Comparison of ENCODE assay signal across 15 cellular contexts in the genomic region with DNA sequence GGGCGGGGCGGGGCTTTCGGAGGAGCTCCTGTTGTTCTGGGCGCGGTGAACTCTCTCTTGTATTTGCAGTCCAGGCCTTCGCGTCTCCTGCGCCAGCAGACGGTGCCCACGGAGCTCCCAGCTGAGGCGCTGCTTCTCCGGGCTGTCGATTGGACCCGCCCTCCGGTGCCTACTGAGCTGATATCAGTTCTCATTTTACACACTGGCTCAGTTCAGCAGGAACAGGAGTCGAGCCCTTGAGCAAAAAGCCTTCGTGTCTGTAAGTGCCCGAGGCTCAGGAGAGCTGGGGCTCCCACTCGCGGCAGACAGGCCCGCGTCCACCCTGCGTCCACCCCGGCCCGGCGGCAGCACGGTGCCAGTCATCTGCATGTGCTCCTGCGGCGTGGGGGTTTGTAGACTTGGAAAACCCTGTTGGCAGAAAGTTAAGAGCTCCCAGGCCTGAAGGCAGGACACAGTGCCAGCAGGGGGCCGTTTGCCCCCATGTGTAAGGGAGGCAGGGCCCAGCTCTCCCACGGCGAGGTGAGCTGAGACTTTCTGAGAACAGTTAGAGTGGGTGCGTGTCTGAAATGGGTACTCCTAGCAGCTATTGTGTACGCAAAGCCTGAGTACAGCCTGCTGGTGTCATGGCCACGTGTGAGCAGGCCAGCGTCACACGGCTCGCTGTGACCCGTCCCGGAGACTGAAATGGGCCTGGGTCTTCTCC.
DNase-seq lines count a peak whose midpoint lies in the region; ATAC-seq and TF ChIP-seq lines count a peak whose summit lies in the region.
"Had no signal": no experiment of that assay in that cellular context is flagged by ENCODE, and none has a peak within 500 bp of the region (broad histone marks: within the 10 kb centered on the region; RNA-seq: fewer than 3 reads in every experiment).

No MANE protein-coding gene starts in this region.

- H3K4me1 ChIP-seq in NT2/D1 (ENCODE audit: insufficient read depth, insufficient read length) (peaks cover 25% of the 10 kb centered on the region), esophagus squamous epithelium (peaks cover 62 to 100% (median 88%) of the 10 kb centered on the region in 3 donors), neuronal stem cell (ENCODE audit: control insufficient read depth in 2 of 2, insufficient read depth in 1 of 2, low read depth in 1 of 2, low read length in 2 of 2) (peaks cover 15 to 37% of the 10 kb centered on the region in 2 donors), BE2C (peaks cover 18% of the 10 kb centered on the region)

- peaks cover 3% of the 10 kb centered on the region for H3K79me1 ChIP-seq in neuronal stem cell (ENCODE audit: low read depth, low read length)

- ATAC-seq in left lobe of liver: no peak

- peaks cover 64% of the 10 kb centered on the region for H3K36me3 ChIP-seq in NT2/D1 (ENCODE audit: insufficient read depth, insufficient read length, low read length)
- peaks cover 12 to 75% (median 17%) of the 10 kb centered on the region in 3 donors for H3K36me3 ChIP-seq in esophagus squamous epithelium
- peaks cover 8 to 63% of the 10 kb centered on the region in 2 donors for H3K36me3 ChIP-seq in neuronal stem cell (replicated peaks in 1 of 2; ENCODE audit: control insufficient read depth in 2 of 2, insufficient read depth in 2 of 2, low read length in 2 of 2)
- H3K36me3 ChIP-seq in BE2C: peaks cover 83% of the 10 kb centered on the region

- no peak overlapping the region for H3K4me2 ChIP-seq in neuronal stem cell (ENCODE audit: insufficient read depth, low read length, poor library complexity, severe bottlenecking)

- peak overlapping the region; percentile 53 for H3K9ac ChIP-seq in NT2/D1 (ENCODE audit: insufficient read length, low read depth)
- no peak overlapping the region for H3K9ac ChIP-seq in neuronal stem cell (ENCODE audit: low read depth, low read length, poor library complexity)

- no peak overlapping the region for H4K91ac ChIP-seq in neuronal stem cell (ENCODE audit: low read depth, low read length, poor library complexity)

- H3K9me3 ChIP-seq in NT2/D1 (ENCODE audit: insufficient read depth, low read length): no peaks in the 10 kb centered on the region
- no peaks in the 10 kb centered on the region for H3K9me3 ChIP-seq in esophagus squamous epithelium
- H3K9me3 ChIP-seq in neuronal stem cell (replicated peaks in 1 of 2; ENCODE audit: control insufficient read depth in 2 of 2, insufficient read depth in 1 of 2, low read depth in 1 of 2, low read length in 2 of 2): peaks cover 0 to 5% of the 10 kb centered on the region in 2 donors
- H3K9me3 ChIP-seq in BE2C: no peaks in the 10 kb centered on the region
- H3K9me3 ChIP-seq: adrenal gland had no signal

- DNase-seq in NT2/D1 (ENCODE audit: low read depth, low spot score) (no peak), esophagus squamous epithelium (lab: John Stamatoyannopoulos, UW) (no peak), neuronal stem cell (ENCODE audit: low spot score) (no peak), NCI-H226 (no peak), BE2C (no peak), left lobe of liver (ENCODE audit: low spot score) (no peak)
- DNase-seq in activated T-cell treated with anti-CD3 and anti-CD28 coated beads, Interleukin-2, amount 50 U/mL, for 48 hours: no peak
- DNase-seq: activated CD8-positive, alpha-beta memory T cell treated with anti-CD3 and anti-CD28 coated beads, Interleukin-2, amount 50 U/mL, for 4 hours; DMS79; naive B cell; NCI-H2171 treated with DMSO at 0.1 percent for 48 hours; stimulated activated CD4-positive, alpha-beta T cell treated with anti-CD3 and anti-CD28 coated beads, Interleukin-15, amount 100 ng/mL, for 24 hours had no signal

- H3K27me3 ChIP-seq in NT2/D1 (ENCODE audit: insufficient read depth, insufficient read length) (no peaks in the 10 kb centered on the region), esophagus squamous epithelium (no peaks in the 10 kb centered on the region), neuronal stem cell (ENCODE audit: control insufficient read depth in 3 of 3, insufficient read depth in 3 of 3, low read depth in 1 of 3, low read length in 3 of 3) (no peaks in the 10 kb centered on the region), BE2C (no peaks in the 10 kb centered on the region)
- H3K27me3 ChIP-seq: adrenal gland had no signal

- no peak overlapping the region for H2BK12ac ChIP-seq in neuronal stem cell (ENCODE audit: low read length)

- TF ChIP-seq POLR2A in esophagus squamous epithelium (IDR thresholded peaks at IDR 0.05): peak in 1 of 4 donors; percentile 13

- no peak overlapping the region for H2BK15ac ChIP-seq in neuronal stem cell (ENCODE audit: low read length)

- no peak overlapping the region for H3K4ac ChIP-seq in neuronal stem cell (ENCODE audit: low read length)

- TF ChIP-seq CTCF in esophagus squamous epithelium (IDR thresholded peaks at IDR 0.05): no peak
- no peak for TF ChIP-seq CTCF in BE2C (IDR thresholded peaks at IDR 0.05; ENCODE audit: low read depth, low read length)

- peak overlapping the region; percentile 87 to 97 (median 90) for H3K27ac ChIP-seq in esophagus squamous epithelium
- peak overlapping the region; percentile 21 for H3K27ac ChIP-seq in neuronal stem cell (replicated peaks; ENCODE audit: low read length)
- peak overlapping the region; percentile 100 for H3K27ac ChIP-seq in temporal lobe (ENCODE audit: low read depth, low read length)
- H3K27ac ChIP-seq: adrenal gland, HL-60 had no signal

- peak overlapping the region; percentile 66 for H3K18ac ChIP-seq in neuronal stem cell (ENCODE audit: low read length)

- peak overlapping the region; percentile 10 for H2AK5ac ChIP-seq in neuronal stem cell (ENCODE audit: low read depth, low read length)

- H2BK120ac ChIP-seq in neuronal stem cell (ENCODE audit: low read depth, low read length): no peak overlapping the region

- H4K8ac ChIP-seq in neuronal stem cell (ENCODE audit: low read depth, low read length): no peak overlapping the region

- peak overlapping the region; percentile 42 for H3K14ac ChIP-seq in neuronal stem cell (ENCODE audit: low read length)

- WGBS in esophagus squamous epithelium, 2 donors: 38 to 51% methylated on average over 13 to 25 of the region's 40 CpGs
- no CpG with 5 or more reads among the region's 40 CpGs for WGBS in neuronal stem cell (ENCODE audit: extremely low coverage in 2 of 2, insufficient read length in 2 of 2, insufficient replicate concordance in 1 of 2), 2 donors

- no peak overlapping the region for H2BK5ac ChIP-seq in neuronal stem cell (ENCODE audit: low read length)

- H3K23ac ChIP-seq in neuronal stem cell (ENCODE audit: low read depth, low read length, poor library complexity): peak overlapping the region; percentile 11

- no peak overlapping the region for H3K4me3 ChIP-seq in NT2/D1 (ENCODE audit: insufficient read length, low read depth)
- H3K4me3 ChIP-seq in esophagus squamous epithelium: no peak overlapping the region
- H3K4me3 ChIP-seq in neuronal stem cell (ENCODE audit: low read length in 2 of 2): no peak overlapping the region
- H3K4me3 ChIP-seq in BE2C (ENCODE audit: low read depth, low read length): no peak overlapping the region
- H3K4me3 ChIP-seq: adrenal gland had no signal

- no peak overlapping the region for H2AFZ ChIP-seq in neuronal stem cell (ENCODE audit: low read length)

- intact Hi-C loops in esophagus squamous epithelium (cut with DNase I): no loop called here

Comparison
In these comparisons a context has a peak if more than half of its experiments do, and no peak if none do; other contexts are left out.
1. H3K27ac ChIP-seq: peak in every context shown above with its lines; median percentile 100 in temporal lobe; 90 in esophagus squamous epithelium; 21 in neuronal stem cell.